ENCODE assay signal across 1 cellular context in the genomic region with DNA sequence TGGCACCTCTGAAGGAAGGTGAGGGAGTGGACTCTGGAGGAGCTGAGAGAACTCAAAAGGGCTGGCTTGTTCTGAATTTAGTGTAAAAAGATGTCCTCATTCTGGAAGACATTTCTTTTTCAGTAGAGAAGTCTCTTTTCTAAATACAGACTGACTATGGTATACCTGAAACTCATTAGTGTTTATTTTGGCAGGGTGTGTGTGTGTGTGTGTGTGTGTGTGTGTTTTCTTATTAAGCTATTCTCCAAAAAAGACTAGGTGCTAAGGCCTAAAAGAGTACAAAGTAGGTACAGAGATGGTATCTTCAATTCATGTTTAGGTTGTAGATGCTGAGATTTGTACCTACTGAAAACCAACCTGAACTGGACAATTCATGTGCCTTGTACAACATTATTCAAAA.
TF ChIP-seq lines count a peak whose summit lies in the region.

No MANE protein-coding gene starts in this region.

TF ChIP-seq in GM12878, 131 proteins besides CTCF, POLR2A, EP300 and RAD21 (continued from another document):
- TF ChIP-seq ESRRA (IDR thresholded peaks at IDR 0.05; ENCODE audit: low read length) (no peak), NR2C2 (IDR thresholded peaks at IDR 0.05; ENCODE audit: borderline replicate concordance, control insufficient read depth, insufficient read length, low read depth) (no peak), RB1 (IDR thresholded peaks at IDR 0.05; ENCODE audit: borderline replicate concordance) (no peak)
- TF ChIP-seq, protein P1, sequence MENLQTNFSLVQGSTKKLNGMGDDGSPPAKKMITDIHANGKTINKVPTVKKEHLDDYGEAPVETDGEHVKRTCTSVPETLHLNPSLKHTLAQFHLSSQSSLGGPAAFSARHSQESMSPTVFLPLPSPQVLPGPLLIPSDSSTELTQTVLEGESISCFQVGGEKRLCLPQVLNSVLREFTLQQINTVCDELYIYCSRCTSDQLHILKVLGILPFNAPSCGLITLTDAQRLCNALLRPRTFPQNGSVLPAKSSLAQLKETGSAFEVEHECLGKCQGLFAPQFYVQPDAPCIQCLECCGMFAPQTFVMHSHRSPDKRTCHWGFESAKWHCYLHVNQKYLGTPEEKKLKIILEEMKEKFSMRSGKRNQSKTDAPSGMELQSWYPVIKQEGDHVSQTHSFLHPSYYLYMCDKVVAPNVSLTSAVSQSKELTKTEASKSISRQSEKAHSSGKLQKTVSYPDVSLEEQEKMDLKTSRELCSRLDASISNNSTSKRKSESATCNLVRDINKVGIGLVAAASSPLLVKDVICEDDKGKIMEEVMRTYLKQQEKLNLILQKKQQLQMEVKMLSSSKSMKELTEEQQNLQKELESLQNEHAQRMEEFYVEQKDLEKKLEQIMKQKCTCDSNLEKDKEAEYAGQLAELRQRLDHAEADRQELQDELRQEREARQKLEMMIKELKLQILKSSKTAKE (IDR thresholded peaks at IDR 0.05; ENCODE audit: low read depth, poor library complexity, severe bottlenecking), result no peak
